8 cellular contexts compared by ENCODE assay signal in the genomic region with DNA sequence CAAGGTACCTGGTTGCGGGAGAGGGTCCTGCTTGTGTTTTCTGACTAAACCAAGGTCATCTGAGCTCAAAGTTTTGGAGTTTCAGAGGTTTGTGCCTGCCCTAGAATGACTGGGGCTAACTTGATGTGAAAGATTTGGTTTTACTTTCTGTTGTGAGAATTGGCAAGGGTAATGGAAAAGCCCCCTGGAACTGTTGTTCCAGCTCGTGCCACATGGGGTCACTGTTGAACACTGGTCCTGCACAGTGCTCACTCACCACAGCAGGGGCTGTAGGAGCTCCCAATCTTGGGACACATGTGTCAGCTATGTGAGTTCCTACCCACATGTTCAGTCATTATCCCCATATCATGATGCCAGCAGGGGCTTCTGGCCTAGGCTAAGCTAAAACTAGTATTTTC. TPM values are rescaled to one million over a fixed set of nuclear protein-coding genes. Genes with fewer than 3 reads are reported as not detected.
DNase-seq lines count a peak whose midpoint lies in the region; ATAC-seq and TF ChIP-seq lines count a peak whose summit lies in the region.

No MANE protein-coding gene starts in this region.

- H3K4me3 Mint-ChIP-seq in activated naive CD8-positive, alpha-beta T cell treated with anti-CD3 and anti-CD28 coated beads for 36 hours = no peak overlapping the region
- no peak overlapping the region for H3K4me3 Mint-ChIP-seq in memory B cell

- no peaks in the 10 kb centered on the region for H3F3A ChIP-seq in PC-3 (ENCODE audit: low read length, unreplicated experiment)

- CTCF ChIA-PET in PC-3 (lab: Charles Lee) = no interaction called here

- no peak overlapping the region for H2AFZ ChIP-seq in PC-3 (ENCODE audit: low read length)

- H3K36me3 ChIP-seq in BE2C (no peaks in the 10 kb centered on the region), PC-3 (ENCODE audit: low read depth, low read length) (no peaks in the 10 kb centered on the region), tibial artery (no peaks in the 10 kb centered on the region)

- no peaks in the 10 kb centered on the region for H3K27me3 Mint-ChIP-seq in activated naive CD8-positive, alpha-beta T cell treated with anti-CD3 and anti-CD28 coated beads for 36 hours
- peaks cover 9% of the 10 kb centered on the region for H3K27me3 Mint-ChIP-seq in memory B cell

- POLR2A ChIA-PET in PC-3 (lab: Charles Lee; ENCODE audit: unreplicated experiment) = no interaction called here

- no peaks in the 10 kb centered on the region for H3K9me2 ChIP-seq in PC-3 (replicated peaks; ENCODE audit: low read length)

- DNase-seq in BE2C (peak; percentile 53), PC-3 (peak; percentile 44), memory B cell (ENCODE audit: low spot score in 2 of 2) (peak; percentile 12 to 46), tibial artery (no peak), NCI-H2029 (lab: John Stamatoyannopoulos, UW) (no peak), Right ventricle myocardium superior (no peak)
- DNase-seq in activated naive CD8-positive, alpha-beta T cell treated with anti-CD3 and anti-CD28 coated beads for 36 hours = peak; percentile 63

- no peaks in the 10 kb centered on the region for H4K20me1 ChIP-seq in PC-3 (ENCODE audit: low read length)

- H3K27ac ChIP-seq in PC-3 (ENCODE audit: low read length) = no peak overlapping the region
- H3K27ac ChIP-seq in tibial artery = no peak overlapping the region

- H3K9me3 ChIP-seq in BE2C (no peaks in the 10 kb centered on the region), PC-3 (ENCODE audit: low read length) (0 out of 2 replicates have a peak, but pooled peaks cover 8% of the 10 kb centered on the region), tibial artery (peaks cover 0 to 22% (median 5%) of the 10 kb centered on the region in 3 donors)

- H3K9ac ChIP-seq in PC-3 (ENCODE audit: low read length) = no peak overlapping the region

- intact Hi-C loops in PC-3 (cut with micrococcal nuclease) = no loop called here
- intact Hi-C loops in tibial artery (cut with DNase I; ENCODE audit: low total_unique reads) = no loop called here
- intact Hi-C loops in Right ventricle myocardium superior (cut with DNase I) = no loop called here

- peak; percentile 66 for TF ChIP-seq CTCF in BE2C (IDR thresholded peaks at IDR 0.05; ENCODE audit: low read depth, low read length)
- TF ChIP-seq CTCF in PC-3 (conservative IDR thresholded peaks at IDR 0.05; ENCODE audit: low read depth, low read length) = peak; percentile 68
- no peak for TF ChIP-seq CTCF in tibial artery (IDR thresholded peaks at IDR 0.05)

- H3K79me2 ChIP-seq in PC-3 (ENCODE audit: low read length) = no peaks in the 10 kb centered on the region

- H3K4me1 ChIP-seq in BE2C = no peaks in the 10 kb centered on the region
- H3K4me1 ChIP-seq in PC-3 (ENCODE audit: insufficient read depth, low read length) = no peaks in the 10 kb centered on the region
- H3K4me1 ChIP-seq in tibial artery = no peaks in the 10 kb centered on the region

- ATAC-seq in GM19395 (IDR thresholded peaks at IDR 0.05; ENCODE audit: unreplicated experiment) (peak; percentile 71), PC-3 (no peak), memory B cell (ENCODE audit: low read depth) (peak; percentile 37), Right ventricle myocardium superior (ENCODE audit: poor library complexity) (no peak)

- no peak overlapping the region for H3K4me2 ChIP-seq in PC-3 (ENCODE audit: low read length)

- H3K4me1 Mint-ChIP-seq in activated naive CD8-positive, alpha-beta T cell treated with anti-CD3 and anti-CD28 coated beads for 36 hours = peaks cover 7% of the 10 kb centered on the region
- H3K4me1 Mint-ChIP-seq in memory B cell = peaks cover 15% of the 10 kb centered on the region

- H3K4me3 ChIP-seq in BE2C (ENCODE audit: low read depth, low read length) (0 out of 2 replicates have a peak overlapping the region, but pooled peaks have one; percentile 19), PC-3 (ENCODE audit: low read length) (no peak overlapping the region), tibial artery (no peak overlapping the region)

- H3K27ac Mint-ChIP-seq in activated naive CD8-positive, alpha-beta T cell treated with anti-CD3 and anti-CD28 coated beads for 36 hours = peak overlapping the region; percentile 21
- no peak overlapping the region for H3K27ac Mint-ChIP-seq in memory B cell

- H3K36me3 Mint-ChIP-seq in activated naive CD8-positive, alpha-beta T cell treated with anti-CD3 and anti-CD28 coated beads for 36 hours = no peaks in the 10 kb centered on the region
- H3K36me3 Mint-ChIP-seq in memory B cell = no peaks in the 10 kb centered on the region

- H3K27me3 ChIP-seq in BE2C (no peaks in the 10 kb centered on the region), PC-3 (ENCODE audit: low read length) (peaks cover 31% of the 10 kb centered on the region), tibial artery (peaks cover 0 to 2% of the 10 kb centered on the region in 2 donors)

- BruUV-seq in PC-3 (replicated peaks; lab: Mats Ljungman, UMichigan) = no TSS peak

- peaks cover 11% of the 10 kb centered on the region for H3K9me3 Mint-ChIP-seq in activated naive CD8-positive, alpha-beta T cell treated with anti-CD3 and anti-CD28 coated beads for 36 hours
- H3K9me3 Mint-ChIP-seq in memory B cell = peaks cover 9% of the 10 kb centered on the region

RNA-seq across cellular contexts. Expression of a gene that starts 6.5 kb away (rescaled TPM):
- not detected for polyA plus RNA-seq in BE2C (2012; ENCODE audit: insufficient read depth, insufficient read length, low read depth)
- total RNA-seq in PC-3 (2014; rRNA removed) = not detected in 2 replicates
- total RNA-seq in activated naive CD8-positive, alpha-beta T cell treated with anti-CD3 and anti-CD28 coated beads for 36 hours = not detected
- not detected for total RNA-seq in Right ventricle myocardium superior

Comparison
In these comparisons a context has a peak if more than half of its experiments do, and no peak if none do; other contexts are left out.
1. DNase-seq: peak in BE2C (single experiment), PC-3 (single experiment), activated naive CD8-positive, alpha-beta T cell treated with anti-CD3 and anti-CD28 coated beads for 36 hours (single experiment) and memory B cell (2 of 2); none in tibial artery (0 of 2), NCI-H2029 (single experiment) and Right ventricle myocardium superior (single experiment).
2. CTCF ChIP-seq: peak in BE2C (single experiment) and PC-3 (single experiment); none in tibial artery (0 of 2).
3. ATAC-seq: peak in GM19395 (single experiment) and memory B cell (single experiment); none in PC-3 (single experiment) and Right ventricle myocardium superior (single experiment).